ENCODE assay signal across 21 cellular contexts in genomic region chr10:51821045-51821444, GRCh38.
A peak's percentile ranks its signal among the peaks of the same experiment; 100 is the strongest.
DNase-seq lines count a peak whose midpoint lies in the region; ATAC-seq, FAIRE-seq and TF ChIP-seq lines count a peak whose summit lies in the region.
"Had no signal": no experiment of that assay in that cellular context is flagged by ENCODE, and none has a peak within 500 bp of the region (broad histone marks: within the 10 kb centered on the region; RNA-seq: fewer than 3 reads in every experiment).

No MANE protein-coding gene starts in this region.

- ATAC-seq in left lobe of liver (peak; percentile 74), pancreas (peak in 1 of 4 donors; percentile 20)
- ATAC-seq: CD8-positive, alpha-beta T cell; GM23338 had no signal

- H3K4me1 ChIP-seq in pancreas (peaks cover 0 to 4% (median 0%) of the 10 kb centered on the region in 3 donors), HAP-1 (no peaks in the 10 kb centered on the region)
- H3K4me1 ChIP-seq: BLaER1, Caco-2 had no signal

- intact Hi-C loops in pancreas (cut with DNase I), result no loop called here

- H3K36me3 ChIP-seq in pancreas, result no peaks in the 10 kb centered on the region
- H3K36me3 ChIP-seq in HAP-1 (replicated peaks), result no peaks in the 10 kb centered on the region
- H3K36me3 ChIP-seq: BLaER1 had no signal

- 31 to 34% methylated on average over 2 of the region's 2 CpGs for WGBS in pancreas, 2 donors

- H3K4me3 Mint-ChIP-seq in immature natural killer cell, result no peak overlapping the region
- H3K4me3 Mint-ChIP-seq: B cell; CD4-positive, CD25-positive, alpha-beta regulatory T cell; CD8-positive, alpha-beta T cell; GM23338 had no signal

- H3K4me3 ChIP-seq in pancreas, result no peak overlapping the region
- no peak overlapping the region for H3K4me3 ChIP-seq in HAP-1
- H3K4me3 ChIP-seq: BLaER1, GM23338 had no signal

- no peaks in the 10 kb centered on the region for H3K4me1 Mint-ChIP-seq in immature natural killer cell
- H3K4me1 Mint-ChIP-seq: B cell; CD4-positive, CD25-positive, alpha-beta regulatory T cell had no signal

- DNase-seq in M059J (ENCODE audit: low read depth), result peak; percentile 35
- peak; percentile 4 for DNase-seq in astrocyte of the hippocampus (ENCODE audit: low read depth, low spot score)
- no peak for DNase-seq in left lobe of liver (ENCODE audit: low spot score)
- DNase-seq in pancreas, result no peak
- no peak for DNase-seq in immature natural killer cell
- DNase-seq in 8988T, result no peak
- DNase-seq in HAP-1 (ENCODE audit: low spot score in 2 of 2), result no peak
- DNase-seq: Caco-2; CD4-positive, CD25-positive, alpha-beta regulatory T cell; CD8-positive, alpha-beta T cell; DMS153; DND-41; HCEC 1CT had no signal

- H3K27me3 Mint-ChIP-seq in immature natural killer cell (ENCODE audit: low read depth in 3 of 3), result no peaks in the 10 kb centered on the region
- H3K27me3 Mint-ChIP-seq: B cell had no signal

- H3K27ac ChIP-seq in pancreas, result no peak overlapping the region
- H3K27ac ChIP-seq: BLaER1, C4-2B had no signal

- FAIRE-seq in pancreas (lab: Jason Lieb, UNC), result peak; percentile 37
- FAIRE-seq: A204.1, GM12892, GM19239, H54 had no signal

- no peak overlapping the region for H3K27ac Mint-ChIP-seq in immature natural killer cell
- H3K27ac Mint-ChIP-seq: B cell; CD4-positive, CD25-positive, alpha-beta regulatory T cell; CD8-positive, alpha-beta T cell; GM23338 had no signal

- in situ Hi-C loops in HAP-1 (cut with MboI; ENCODE audit: low sequenced_read_pairs), result no loop called here

- H3K36me3 Mint-ChIP-seq in immature natural killer cell, result no peaks in the 10 kb centered on the region
- H3K36me3 Mint-ChIP-seq: CD4-positive, CD25-positive, alpha-beta regulatory T cell; CD8-positive, alpha-beta T cell had no signal

- H3K27me3 ChIP-seq in pancreas, result no peaks in the 10 kb centered on the region
- H3K27me3 ChIP-seq in HAP-1 (ENCODE audit: low read depth), result no peaks in the 10 kb centered on the region
- H3K27me3 ChIP-seq: BLaER1 had no signal

- no peak for TF ChIP-seq CTCF in pancreas (IDR thresholded peaks at IDR 0.05)

- peaks cover 0 to 4% (median 0%) of the 10 kb centered on the region in 6 donors for H3K9me3 Mint-ChIP-seq in immature natural killer cell
- H3K9me3 Mint-ChIP-seq: CD8-positive, alpha-beta T cell; GM23338 had no signal

- H3K9me3 ChIP-seq in pancreas (no peaks in the 10 kb centered on the region), HAP-1 (no peaks in the 10 kb centered on the region)
- H3K9me3 ChIP-seq: BLaER1, Caco-2 had no signal

Comparison
In these comparisons a context has a peak if more than half of its experiments do, and no peak if none do; other contexts are left out.
1. DNase-seq: peak in M059J (single experiment) and astrocyte of the hippocampus (single experiment); none in left lobe of liver (single experiment), pancreas (0 of 6), immature natural killer cell (0 of 3), 8988T (single experiment) and HAP-1 (0 of 2).